ENCODE assay signal across 22 cellular contexts in the genomic region with DNA sequence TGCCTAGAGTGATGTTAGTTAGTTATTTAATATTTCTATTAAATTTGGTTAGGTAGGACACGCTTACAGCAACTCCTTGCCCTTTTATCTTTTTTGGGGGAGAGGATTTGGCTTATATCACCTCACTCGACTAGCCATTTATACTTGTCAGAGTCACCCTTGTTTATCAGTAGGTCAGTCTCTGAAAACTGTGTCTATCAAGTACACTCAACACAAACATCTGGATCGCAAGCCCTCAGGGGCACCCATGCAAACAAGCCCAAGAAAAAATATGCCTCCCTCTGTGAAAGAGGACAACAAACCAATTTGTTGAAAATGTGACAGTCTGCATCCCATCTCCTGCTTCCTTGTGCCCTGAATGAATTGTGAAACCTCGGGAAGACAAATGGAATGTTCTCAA.
"Had no signal": no experiment of that assay in that cellular context is flagged by ENCODE, and none has a peak within 500 bp of the region (broad histone marks: within the 10 kb centered on the region; RNA-seq: fewer than 3 reads in every experiment).

No MANE protein-coding gene starts in this region.

- H3K36me3 ChIP-seq: ascending aorta, Peyer's patch, WERI-Rb-1 had no signal

- H3K4me1 ChIP-seq: ascending aorta, body of pancreas, Peyer's patch had no signal

- H3K9me3 ChIP-seq: ascending aorta, body of pancreas, Peyer's patch had no signal

- H3K4me3 ChIP-seq: ascending aorta, body of pancreas, K562, Peyer's patch had no signal

- H3K27me3 ChIP-seq: ascending aorta, body of pancreas, Peyer's patch had no signal

- H3K27ac ChIP-seq: ascending aorta, body of pancreas, Peyer's patch, WERI-Rb-1 had no signal

- ATAC-seq: activated CD8-positive, alpha-beta T cell treated with anti-CD3 and anti-CD28 coated beads for 36 hours; body of pancreas; K562 had no signal

- DNase-seq: activated CD4-positive, alpha-beta T cell treated with anti-CD3 and anti-CD28 coated beads for 4 hours; activated CD8-positive, alpha-beta memory T cell treated with anti-CD3 and anti-CD28 coated beads, Interleukin-2, amount 50 U/mL, for 48 hours; activated CD8-positive, alpha-beta T cell treated with anti-CD3 and anti-CD28 coated beads for 36 hours; activated naive CD4-positive, alpha-beta T cell; activated T-cell treated with anti-CD3 and anti-CD28 coated beads, Interleukin-2, amount 50 U/mL, for 1 hour; amniotic stem cell; body of pancreas; Karpas-422; MM.1S; NCI-H1105; NCI-H1436; NCI-H1694 treated with DMSO at 0.1 percent for 48 hours; NCI-H2029 treated with DMSO at 0.1 percent for 48 hours; NCI-H510A treated with DMSO at 0.1 percent for 48 hours; NCI-H69; NK-92 treated with Interleukin-12 subunit alpha and Interleukin-12 subunit beta, amount 100 ng/mL, for 24 hours; Peyer's patch; SIG-M5; T-helper 1 cell; WERI-Rb-1 had no signal
